8 cellular contexts compared by ENCODE assay signal in the genomic region with DNA sequence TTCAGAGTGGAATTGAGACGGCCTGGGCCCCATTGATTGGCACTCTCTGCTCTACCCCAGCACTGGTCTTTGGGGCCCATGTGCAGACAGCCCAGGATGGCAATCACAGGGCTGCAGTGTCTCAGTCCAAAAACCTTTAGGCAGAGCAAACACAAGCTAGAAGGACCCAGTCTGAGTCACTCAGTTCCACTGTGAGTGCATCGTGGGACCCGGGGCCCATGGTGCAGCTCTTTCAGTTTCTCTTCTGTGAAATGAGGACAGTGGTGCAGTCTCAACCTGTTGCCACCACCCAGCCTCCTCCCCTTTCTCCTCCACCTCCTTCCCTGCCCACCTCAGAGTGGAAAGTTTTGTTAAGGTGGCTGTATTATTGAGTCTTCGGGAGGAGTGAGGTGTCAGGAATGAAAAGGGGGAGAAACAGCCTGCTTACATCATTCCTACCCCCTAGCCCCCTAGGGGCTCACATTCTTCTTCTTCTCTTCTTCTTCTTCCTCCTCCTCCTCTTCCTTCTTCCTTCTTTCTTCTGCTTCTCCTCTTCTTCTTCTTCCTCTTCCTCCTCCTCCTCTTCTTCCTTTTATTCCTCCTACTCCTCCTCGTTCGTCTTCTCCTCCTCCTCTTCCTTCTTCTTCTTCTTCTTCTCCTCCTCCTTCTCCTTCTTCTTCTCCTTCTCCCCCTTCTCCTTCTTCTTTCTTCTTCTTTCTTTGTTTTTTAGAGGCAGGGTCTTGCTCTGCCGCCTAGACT. TPM values are rescaled to one million over a fixed set of nuclear protein-coding genes. Genes with fewer than 3 reads are reported as not detected.
DNase-seq lines count a peak whose midpoint lies in the region; ATAC-seq and TF ChIP-seq lines count a peak whose summit lies in the region.

No MANE protein-coding gene starts in this region.

- ATAC-seq in GM19372 (IDR thresholded peaks at IDR 0.05; ENCODE audit: low read depth, unreplicated experiment) = peak; percentile 70
- peak; percentile 88 for ATAC-seq in HG03432 (IDR thresholded peaks at IDR 0.05; ENCODE audit: unreplicated experiment)

- TF ChIP-seq EP300 in sigmoid colon (IDR thresholded peaks at IDR 0.05) = no peak

- no peak overlapping the region for H3K4me3 ChIP-seq in sigmoid colon

- intact Hi-C loops in sigmoid colon (cut with DNase I) = no loop called here

- H3K36me3 Mint-ChIP-seq in activated T-cell treated with anti-CD3 and anti-CD28 coated beads, Interleukin-2, amount 50 U/mL, for 24 hours (ENCODE audit: low read depth) = no peaks in the 10 kb centered on the region

- 53 to 57% methylated on average over 7 of the region's 7 CpGs for WGBS in sigmoid colon, 2 donors

- H3K4me3 Mint-ChIP-seq in activated T-cell treated with anti-CD3 and anti-CD28 coated beads, Interleukin-2, amount 50 U/mL, for 24 hours = peak overlapping the region; percentile 62

- peaks cover 76% of the 10 kb centered on the region for H3K4me1 Mint-ChIP-seq in activated T-cell treated with anti-CD3 and anti-CD28 coated beads, Interleukin-2, amount 50 U/mL, for 24 hours (ENCODE audit: low read depth)

- H3K27me3 Mint-ChIP-seq in activated T-cell treated with anti-CD3 and anti-CD28 coated beads, Interleukin-2, amount 50 U/mL, for 24 hours = no peaks in the 10 kb centered on the region

- TF ChIP-seq CTCF in sigmoid colon (IDR thresholded peaks at IDR 0.05) = no peak

- no peak overlapping the region for H3K27ac ChIP-seq in sigmoid colon

- no peaks in the 10 kb centered on the region for H3K4me1 ChIP-seq in sigmoid colon

- DNase-seq in activated T-cell treated with anti-CD3 and anti-CD28 coated beads, Interleukin-2, amount 50 U/mL, for 24 hours = peak; percentile 85
- DNase-seq in stimulated activated CD8-positive, alpha-beta memory T cell treated with anti-CD3 and anti-CD28 coated beads, Interleukin-12 subunit alpha, Interleukin-12 subunit beta, amount 100 ng/mL, for 1 hour (ENCODE audit: low read depth) = peak; percentile 57
- DNase-seq in foreskin melanocyte (no peak), sigmoid colon (no peak), NCI-H345 treated with DMSO at 0.1 percent for 48 hours (lab: John Stamatoyannopoulos, UW; ENCODE audit: unreplicated experiment) (no peak), Ammon's horn (ENCODE audit: low spot score) (no peak)

- no peaks in the 10 kb centered on the region for H3K36me3 ChIP-seq in sigmoid colon

- no peak for TF ChIP-seq POLR2A in sigmoid colon (IDR thresholded peaks at IDR 0.05)

- no peaks in the 10 kb centered on the region for H3K9me3 Mint-ChIP-seq in activated T-cell treated with anti-CD3 and anti-CD28 coated beads, Interleukin-2, amount 50 U/mL, for 24 hours

- no peaks in the 10 kb centered on the region for H3K9me3 ChIP-seq in sigmoid colon

- peaks cover 0 to 3% (median 0%) of the 10 kb centered on the region in 3 donors for H3K27me3 ChIP-seq in sigmoid colon

- H3K27ac Mint-ChIP-seq in activated T-cell treated with anti-CD3 and anti-CD28 coated beads, Interleukin-2, amount 50 U/mL, for 24 hours = peak overlapping the region; percentile 96

RNA-seq across cellular contexts. Expression of a gene that starts 19.5 kb away (rescaled TPM):
- total RNA-seq in sigmoid colon = under 1 TPM in 3 of 4 donors, not detected in 1; 0.14 to 0.71 (median 0.33) TPM
- 10 to 100 TPM in 1 of 3 donors, under 1 TPM in 2; 0.60 to 22.4 (median 0.92) TPM for polyA plus RNA-seq in sigmoid colon

Comparison
In these comparisons a context has a peak if more than half of its experiments do, and no peak if none do; other contexts are left out.
1. DNase-seq: peak in activated T-cell treated with anti-CD3 and anti-CD28 coated beads, Interleukin-2, amount 50 U/mL, for 24 hours (single experiment) and stimulated activated CD8-positive, alpha-beta memory T cell treated with anti-CD3 and anti-CD28 coated beads, Interleukin-12 subunit alpha, Interleukin-12 subunit beta, amount 100 ng/mL, for 1 hour (single experiment); none in foreskin melanocyte (single experiment), sigmoid colon (single experiment), NCI-H345 treated with DMSO at 0.1 percent for 48 hours (single experiment) and Ammon's horn (single experiment).